Comparison of ENCODE assay signal across 26 cellular contexts in the genomic region with DNA sequence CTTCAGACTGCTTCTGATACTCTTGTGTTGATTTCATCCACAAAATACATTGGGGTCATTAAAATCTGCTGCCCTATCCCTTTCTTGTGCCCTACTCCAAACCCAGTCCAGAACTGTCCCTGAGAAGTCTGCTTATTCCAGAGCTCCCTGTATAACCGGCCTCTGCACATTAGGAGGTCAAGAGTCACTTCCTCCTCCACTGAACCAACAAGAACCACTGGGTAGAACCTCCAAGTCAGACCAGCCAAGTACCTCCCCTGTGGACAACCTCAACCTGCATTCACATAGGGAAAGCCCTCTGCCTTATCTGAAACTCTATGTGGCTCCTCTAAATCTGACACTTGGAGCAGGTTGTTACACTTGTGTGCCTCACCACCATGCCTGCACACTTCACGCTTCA. TPM values are rescaled to one million over a fixed set of nuclear protein-coding genes. Genes with fewer than 3 reads are reported as not detected.
DNase-seq lines count a peak whose midpoint lies in the region; ATAC-seq and TF ChIP-seq lines count a peak whose summit lies in the region.
"Had no signal": no experiment of that assay in that cellular context is flagged by ENCODE, and none has a peak within 500 bp of the region (broad histone marks: within the 10 kb centered on the region; RNA-seq: fewer than 3 reads in every experiment).

No MANE protein-coding gene starts in this region.

- no peaks in the 10 kb centered on the region for H3K27me3 ChIP-seq in right atrium auricular region
- H3K27me3 ChIP-seq: BLaER1 treated with 17β-estradiol and CSF1 and Interleukin-3, amounts not matched to agents 10 nM and 100 nM; MG63; vagina had no signal

- H3K27ac ChIP-seq in RWPE1 (peak overlapping the region; percentile 95), right atrium auricular region (peak overlapping the region; percentile 5 to 39), skin epidermis (peak overlapping the region in 14 of 21 experiments; percentile 27 to 87 (median 64))
- H3K27ac ChIP-seq: BLaER1 treated with 17β-estradiol and CSF1 and Interleukin-3, amounts not matched to agents 10 nM and 100 nM; parathyroid adenoma; vagina had no signal

- POLR2A ChIA-PET in RWPE1 (lab: Yijun Ruan, JAX; ENCODE audit: low non-redundant PET) = no interaction called here

- no peaks in the 10 kb centered on the region for H3K9me3 ChIP-seq in right atrium auricular region
- H3K9me3 ChIP-seq: BLaER1 treated with 17β-estradiol and CSF1 and Interleukin-3, amounts not matched to agents 10 nM and 100 nM; MG63; vagina had no signal

- no peak for ATAC-seq in HG02610 (IDR thresholded peaks at IDR 0.05; ENCODE audit: unreplicated experiment)
- ATAC-seq: HCT116; natural killer cell treated with Interleukin-12 subunit alpha and Interleukin-12 subunit beta and Interleukin-15 and Interleukin-18, amount 100 ng/mL, for 72 hours; Panc1 had no signal

- H3K4me3 Mint-ChIP-seq in activated naive CD4-positive, alpha-beta T cell treated with anti-CD3 and anti-CD28 coated beads, Interleukin-2, amount 10 ng/mL, durations not matched to agents 7 days and 5 days = no peak overlapping the region
- H3K4me3 Mint-ChIP-seq: activated B cell treated with CpG ODN at 0.5 μM for 24 hours; activated naive CD4-positive, alpha-beta T cell treated with anti-CD3 and anti-CD28 coated beads, Interleukin-2, amount 50 U/mL, for 24 hours; natural killer cell treated with Interleukin-12 subunit alpha and Interleukin-12 subunit beta and Interleukin-15 and Interleukin-18, amount 100 ng/mL, for 72 hours had no signal

- CTCF ChIA-PET in activated naive CD4-positive, alpha-beta T cell treated with anti-CD3 and anti-CD28 coated beads, Interleukin-2, amount 10 ng/mL, durations not matched to agents 7 days and 5 days (lab: Charles Lee) = interaction anchor here (6.6 to 7.0 kb wide), 2 partner anchors 94 to 328 kb away, joined by 54 to 139 read pairs; no protein-coding TSS in a partner anchor
- CTCF ChIA-PET in RWPE1 (lab: Yijun Ruan, JAX) = interaction anchor here (1.1 kb wide), 1 partner anchor 22 kb away, joined by 3 read pairs; no protein-coding TSS in a partner anchor

- H3K4me3 ChIP-seq in right atrium auricular region (no peak overlapping the region), skin epidermis (no peak overlapping the region)
- H3K4me3 ChIP-seq: BLaER1 treated with 17β-estradiol and CSF1 and Interleukin-3, amounts not matched to agents 10 nM and 100 nM; MG63; vagina had no signal

- H3K36me3 Mint-ChIP-seq in activated naive CD4-positive, alpha-beta T cell treated with anti-CD3 and anti-CD28 coated beads, Interleukin-2, amount 10 ng/mL, durations not matched to agents 7 days and 5 days = peaks cover 56% of the 10 kb centered on the region

- no peaks in the 10 kb centered on the region for H3K27me3 Mint-ChIP-seq in activated naive CD4-positive, alpha-beta T cell treated with anti-CD3 and anti-CD28 coated beads, Interleukin-2, amount 10 ng/mL, durations not matched to agents 7 days and 5 days
- H3K27me3 Mint-ChIP-seq: activated B cell treated with CpG ODN at 0.5 μM for 24 hours; activated naive CD4-positive, alpha-beta T cell treated with anti-CD3 and anti-CD28 coated beads, Interleukin-2, amount 50 U/mL, for 24 hours; natural killer cell treated with Interleukin-12 subunit alpha and Interleukin-12 subunit beta and Interleukin-15 and Interleukin-18, amount 100 ng/mL, for 72 hours had no signal

- peaks cover 0 to 25% of the 10 kb centered on the region in 2 donors for H3K4me1 ChIP-seq in right atrium auricular region
- H3K4me1 ChIP-seq: parathyroid adenoma had no signal

- no peak for DNase-seq in activated naive CD4-positive, alpha-beta T cell treated with anti-CD3 and anti-CD28 coated beads, Interleukin-2, amount 10 ng/mL, durations not matched to agents 7 days and 5 days
- DNase-seq in activated naive CD4-positive, alpha-beta T cell treated with Interleukin-2 at 50 U/mL for 16 hours = no peak
- no peak for DNase-seq in RWPE1 (ENCODE audit: low spot score)
- no peak for DNase-seq in right atrium auricular region (ENCODE audit: low spot score)
- DNase-seq in stimulated activated CD4-positive, alpha-beta T cell treated with anti-CD3 and anti-CD28 coated beads, Interleukin-2, amount 100 ng/mL, for 24 hours = no peak
- no peak for DNase-seq in OCI-M1 (lab: John Stamatoyannopoulos, UW)
- DNase-seq: activated B cell treated with CpG ODN at 0.5 μM for 24 hours; activated CD8-positive, alpha-beta memory T cell treated with anti-CD3 and anti-CD28 coated beads for 24 hours; activated T-cell treated with anti-CD3 and anti-CD28 coated beads, Interleukin-2, amount 50 U/mL, for 48 hours; Calu3; effector CD8-positive, alpha-beta T cell; kidney glomerular epithelial cell; MG63; NCI-H1417 treated with DMSO at 0.1 percent for 48 hours; NCI-H510A; NK-92 treated with Interleukin-12 subunit alpha and Interleukin-12 subunit beta, amount 100 ng/mL, for 24 hours; T-helper 9 cell had no signal

- TF ChIP-seq CTCF in RWPE1 (conservative IDR thresholded peaks at IDR 0.05; ENCODE audit: low read depth) = no peak
- no peak for TF ChIP-seq CTCF in right atrium auricular region (IDR thresholded peaks at IDR 0.05)

- peak overlapping the region; percentile 34 for H3K27ac Mint-ChIP-seq in activated naive CD4-positive, alpha-beta T cell treated with anti-CD3 and anti-CD28 coated beads, Interleukin-2, amount 10 ng/mL, durations not matched to agents 7 days and 5 days
- H3K27ac Mint-ChIP-seq: activated B cell treated with CpG ODN at 0.5 μM for 24 hours; activated naive CD4-positive, alpha-beta T cell treated with anti-CD3 and anti-CD28 coated beads, Interleukin-2, amount 50 U/mL, for 24 hours; natural killer cell treated with Interleukin-12 subunit alpha and Interleukin-12 subunit beta and Interleukin-15 and Interleukin-18, amount 100 ng/mL, for 72 hours had no signal

- peaks cover 43% of the 10 kb centered on the region for H3K36me3 ChIP-seq in right atrium auricular region

- H3K9me3 Mint-ChIP-seq in activated naive CD4-positive, alpha-beta T cell treated with anti-CD3 and anti-CD28 coated beads, Interleukin-2, amount 10 ng/mL, durations not matched to agents 7 days and 5 days = no peaks in the 10 kb centered on the region
- H3K9me3 Mint-ChIP-seq: activated B cell treated with CpG ODN at 0.5 μM for 24 hours; activated naive CD4-positive, alpha-beta T cell treated with anti-CD3 and anti-CD28 coated beads, Interleukin-2, amount 50 U/mL, for 24 hours; natural killer cell treated with Interleukin-12 subunit alpha and Interleukin-12 subunit beta and Interleukin-15 and Interleukin-18, amount 100 ng/mL, for 72 hours had no signal

- H3K4me1 Mint-ChIP-seq in activated naive CD4-positive, alpha-beta T cell treated with anti-CD3 and anti-CD28 coated beads, Interleukin-2, amount 10 ng/mL, durations not matched to agents 7 days and 5 days = no peaks in the 10 kb centered on the region

RNA-seq across cellular contexts. Expression of gene KDSR, which starts 22.1 kb away (rescaled TPM):
- 10 to 100 TPM; 32.7 to 33.8 TPM for total RNA-seq in right atrium auricular region

RNA-seq across cellular contexts. Expression of gene BCL2, which starts 25.3 kb away (rescaled TPM):
- total RNA-seq in right atrium auricular region = 1 to 10 TPM; 6.5 to 8.0 TPM

Comparison
In these comparisons a context has a peak if more than half of its experiments do, and no peak if none do; other contexts are left out.
1. H3K27ac ChIP-seq: peak in every context shown above with its lines; median percentile 95 in RWPE1; 64 in skin epidermis; 22 in right atrium auricular region.